In genomic region chr3:5294360-5294759, GRCh38 we compare ENCODE assay signal across 25 cellular contexts.
A peak's percentile ranks its signal among the peaks of the same experiment; 100 is the strongest.
DNase-seq lines count a peak whose midpoint lies in the region; ATAC-seq, FAIRE-seq and TF ChIP-seq lines count a peak whose summit lies in the region.
"Had no signal": no experiment of that assay in that cellular context is flagged by ENCODE, and none has a peak within 500 bp of the region (broad histone marks: within the 10 kb centered on the region; RNA-seq: fewer than 3 reads in every experiment).

No MANE protein-coding gene starts in this region.

- no peaks in the 10 kb centered on the region for H4K20me1 ChIP-seq in astrocyte (ENCODE audit: insufficient read depth, low read length)

- no peak overlapping the region for H2AFZ ChIP-seq in astrocyte (ENCODE audit: low read depth, low read length)
- H2AFZ ChIP-seq: PC-9 had no signal

- peaks cover 12% of the 10 kb centered on the region for H3K4me1 Mint-ChIP-seq in astrocyte (ENCODE audit: low read depth, unreplicated experiment)
- H3K4me1 Mint-ChIP-seq in activated CD4-positive, alpha-beta memory T cell treated with anti-CD3 and anti-CD28 coated beads, Interleukin-2, amount 10 ng/mL, durations not matched to agents 7 days and 5 days, result no peaks in the 10 kb centered on the region

- no peaks in the 10 kb centered on the region for H3K27me3 ChIP-seq in astrocyte (ENCODE audit: insufficient read depth, low read length)
- H3K27me3 ChIP-seq: cardiac muscle cell, upper lobe of right lung had no signal

- peak overlapping the region; percentile 6 for H3K4me3 Mint-ChIP-seq in astrocyte (ENCODE audit: unreplicated experiment)
- H3K4me3 Mint-ChIP-seq in activated CD4-positive, alpha-beta memory T cell treated with anti-CD3 and anti-CD28 coated beads, Interleukin-2, amount 10 ng/mL, durations not matched to agents 7 days and 5 days, result no peak overlapping the region
- H3K4me3 Mint-ChIP-seq: activated T-cell treated with anti-CD3 and anti-CD28 coated beads, Interleukin-2, amount 50 U/mL, for 24 hours; CD14-positive monocyte; memory B cell had no signal

- H3K9me3 ChIP-seq in A549 (no peaks in the 10 kb centered on the region), astrocyte (ENCODE audit: insufficient read depth, low read depth, low read length) (no peaks in the 10 kb centered on the region)
- H3K9me3 ChIP-seq: upper lobe of right lung had no signal

- no peak for TF ChIP-seq POLR2A in A549 (IDR thresholded peaks at IDR 0.05; ENCODE audit: low read length)

- 16% methylated on average over 4 of the region's 4 CpGs for WGBS in A549 (ENCODE audit: missing lambda C conversion rate)

- peaks cover 2% of the 10 kb centered on the region for H3K9me3 Mint-ChIP-seq in astrocyte (ENCODE audit: unreplicated experiment)
- H3K9me3 Mint-ChIP-seq in activated CD4-positive, alpha-beta memory T cell treated with anti-CD3 and anti-CD28 coated beads, Interleukin-2, amount 10 ng/mL, durations not matched to agents 7 days and 5 days, result no peaks in the 10 kb centered on the region
- H3K9me3 Mint-ChIP-seq: activated T-cell treated with anti-CD3 and anti-CD28 coated beads, Interleukin-2, amount 50 U/mL, for 24 hours had no signal

- no peak overlapping the region for H3K4me2 ChIP-seq in A549
- H3K4me2 ChIP-seq in astrocyte (ENCODE audit: low read length), result peak overlapping the region; percentile 46
- H3K4me2 ChIP-seq: KMS-11, PC-9 had no signal

- peak overlapping the region; percentile 88 for H3K27ac Mint-ChIP-seq in astrocyte (ENCODE audit: unreplicated experiment)
- no peak overlapping the region for H3K27ac Mint-ChIP-seq in activated CD4-positive, alpha-beta memory T cell treated with anti-CD3 and anti-CD28 coated beads, Interleukin-2, amount 10 ng/mL, durations not matched to agents 7 days and 5 days
- H3K27ac Mint-ChIP-seq: activated T-cell treated with anti-CD3 and anti-CD28 coated beads, Interleukin-2, amount 50 U/mL, for 24 hours; CD14-positive monocyte; memory B cell had no signal

- no peak overlapping the region for H3K4me3 ChIP-seq in A549
- H3K4me3 ChIP-seq in astrocyte (ENCODE audit: insufficient read depth, low read depth, low read length), result no peak overlapping the region
- H3K4me3 ChIP-seq: cardiac muscle cell, coronary artery, PC-9, upper lobe of right lung had no signal

- no peaks in the 10 kb centered on the region for H3K4me1 ChIP-seq in A549
- H3K4me1 ChIP-seq in astrocyte (ENCODE audit: insufficient read depth, low read length), result peaks cover 3% of the 10 kb centered on the region
- H3K4me1 ChIP-seq: upper lobe of right lung had no signal

- H3K36me3 ChIP-seq in astrocyte (ENCODE audit: insufficient read depth, low read length), result no peaks in the 10 kb centered on the region
- H3K36me3 ChIP-seq: cardiac muscle cell, upper lobe of right lung had no signal

- no peak overlapping the region for H3K27ac ChIP-seq in A549
- peak overlapping the region; percentile 75 for H3K27ac ChIP-seq in astrocyte (ENCODE audit: low read depth, low read length)
- H3K27ac ChIP-seq: cardiac muscle cell, coronary artery, KMS-11, PC-9, upper lobe of right lung had no signal

- ATAC-seq in A549, result peak; percentile 58 to 69; a peak in 5 of 6 replicates
- ATAC-seq in GM18873 (IDR thresholded peaks at IDR 0.05; ENCODE audit: low FRiP score, unreplicated experiment), result no peak
- ATAC-seq in HG02571 (IDR thresholded peaks at IDR 0.05; ENCODE audit: unreplicated experiment), result no peak
- ATAC-seq: activated CD4-positive, CD25-positive, alpha-beta regulatory T cell treated with anti-CD3 and anti-CD28 coated beads, Interleukin-2, amount 50 U/mL, for 24 hours; left colon; upper lobe of right lung had no signal

- H3K36me3 Mint-ChIP-seq in astrocyte (ENCODE audit: low read depth, unreplicated experiment), result no peaks in the 10 kb centered on the region
- H3K36me3 Mint-ChIP-seq in activated CD4-positive, alpha-beta memory T cell treated with anti-CD3 and anti-CD28 coated beads, Interleukin-2, amount 10 ng/mL, durations not matched to agents 7 days and 5 days (ENCODE audit: low read depth), result no peaks in the 10 kb centered on the region
- H3K36me3 Mint-ChIP-seq: CD14-positive monocyte had no signal

- H3K27me3 Mint-ChIP-seq in astrocyte (ENCODE audit: low read depth, unreplicated experiment), result no peaks in the 10 kb centered on the region
- H3K27me3 Mint-ChIP-seq in activated CD4-positive, alpha-beta memory T cell treated with anti-CD3 and anti-CD28 coated beads, Interleukin-2, amount 10 ng/mL, durations not matched to agents 7 days and 5 days, result peaks cover 5% of the 10 kb centered on the region

- TF ChIP-seq CTCF in A549 (IDR thresholded peaks at IDR 0.05) (no peak), astrocyte (IDR thresholded peaks at IDR 0.05; ENCODE audit: insufficient read depth, low read depth, low read length) (no peak)

- no peak for TF ChIP-seq RAD21 in A549 (conservative IDR thresholded peaks at IDR 0.05 in 1 of 2, IDR thresholded peaks at IDR 0.05 in 1 of 2)

- FAIRE-seq in A549 (lab: Jason Lieb, UNC) (no peak), astrocyte (lab: Jason Lieb, UNC) (peak; percentile 62)

- no peak for TF ChIP-seq EP300 in A549 (IDR thresholded peaks at IDR 0.05)

- POLR2A ChIA-PET in A549 (lab: Yijun Ruan, JAX), result no interaction called here
- POLR2A ChIA-PET in activated CD4-positive, alpha-beta memory T cell treated with anti-CD3 and anti-CD28 coated beads, Interleukin-2, amount 10 ng/mL, durations not matched to agents 7 days and 5 days (lab: Charles Lee), result no interaction called here

- CTCF ChIA-PET in A549 (lab: Yijun Ruan, JAX), result interaction anchor here (0.6 kb wide), 1 partner anchor 1220 kb away, joined by 6 read pairs; no protein-coding TSS in a partner anchor
- CTCF ChIA-PET in activated CD4-positive, alpha-beta memory T cell treated with anti-CD3 and anti-CD28 coated beads, Interleukin-2, amount 10 ng/mL, durations not matched to agents 7 days and 5 days (lab: Charles Lee), result no interaction called here

- H3K9ac ChIP-seq in astrocyte (ENCODE audit: low read length), result peak overlapping the region; percentile 45
- H3K9ac ChIP-seq: KMS-11 had no signal

- no peaks in the 10 kb centered on the region for H3K79me2 ChIP-seq in astrocyte (ENCODE audit: insufficient read depth, low read length)

- DNase-seq in A549 (ENCODE audit: low read depth in 1 of 2, low spot score in 1 of 2) (no peak), GM04503 (ENCODE audit: low read depth) (peak; percentile 21), astrocyte (ENCODE audit: low read depth) (peak; percentile 85), islet precursor cell (peak; percentile 67), epidermal melanocyte (ENCODE audit: insufficient read length, low spot score) (no peak)
- DNase-seq in activated CD4-positive, alpha-beta memory T cell treated with anti-CD3 and anti-CD28 coated beads, Interleukin-2, amount 10 ng/mL, durations not matched to agents 7 days and 5 days, result no peak
- DNase-seq: activated naive CD4-positive, alpha-beta T cell; activated T-cell treated with anti-CD3 and anti-CD28 coated beads, Interleukin-2, amount 50 U/mL, for 24 hours; amniotic stem cell; glutamatergic neuron; left colon; NCI-H1694 treated with DMSO at 0.1 percent for 48 hours; NCI-H2171; NCI-H524; PC-9; SHP77 treated with DMSO at 0.1 percent for 48 hours; upper lobe of right lung had no signal

TF ChIP-seq in A549, 52 proteins besides CTCF, POLR2A, EP300 and RAD21:
- no peak for TF ChIP-seq PBX3 (IDR thresholded peaks at IDR 0.05)
- no peak for TF ChIP-seq GATA3 (IDR thresholded peaks at IDR 0.05; ENCODE audit: borderline replicate concordance)
- no peak for TF ChIP-seq CHD4 (IDR thresholded peaks at IDR 0.05; ENCODE audit: borderline replicate concordance)
- TF ChIP-seq USF2 (IDR thresholded peaks at IDR 0.05), result no peak

Comparison
In these comparisons a context has a peak if more than half of its experiments do, and no peak if none do; other contexts are left out.
1. ATAC-seq: peak in A549 (2 of 2); none in GM18873 (single experiment) and HG02571 (single experiment).
2. DNase-seq: peak in GM04503 (single experiment), astrocyte (single experiment) and islet precursor cell (single experiment); none in A549 (0 of 2), epidermal melanocyte (single experiment) and activated CD4-positive, alpha-beta memory T cell treated with anti-CD3 and anti-CD28 coated beads, Interleukin-2, amount 10 ng/mL, durations not matched to agents 7 days and 5 days (single experiment).